Comparison of ENCODE assay signal across 28 cellular contexts in genomic region chr5:148681157-148682131, GRCh38. TPM values are rescaled to one million over a fixed set of nuclear protein-coding genes. Genes with fewer than 3 reads are reported as not detected.
"Had no signal": no experiment of that assay in that cellular context is flagged by ENCODE, and none has a peak within 500 bp of the region (broad histone marks: within the 10 kb centered on the region; RNA-seq: fewer than 3 reads in every experiment).

No MANE protein-coding gene starts in this region.

- H3K4me1 ChIP-seq: adrenal gland had no signal

- H3K4me3 ChIP-seq: adrenal gland had no signal

- H3K9me3 ChIP-seq: adrenal gland had no signal

- H3K27ac ChIP-seq: adrenal gland had no signal

- FAIRE-seq: RCC 7860 had no signal

- ATAC-seq: activated CD8-positive, alpha-beta T cell treated with anti-CD3 and anti-CD28 coated beads, Interleukin-2, amount 10 ng/mL, durations not matched to agents 7 days and 5 days; PC-3; T-cell had no signal

- H3K27me3 ChIP-seq: adrenal gland had no signal

- DNase-seq: activated CD4-positive, alpha-beta T cell treated with anti-CD3 and anti-CD28 coated beads for 48 hours; activated CD4-positive, alpha-beta T cell treated with anti-CD3 and anti-CD28 coated beads, Interleukin-2, amount 50 U/mL, for 4 hours; activated CD4-positive, CD25-positive, alpha-beta regulatory T cell treated with anti-CD3 and anti-CD28 coated beads, Interleukin-2, amount 50 U/mL, for 72 hours; activated CD8-positive, alpha-beta memory T cell treated with anti-CD3 and anti-CD28 coated beads, Interleukin-2, amount 50 U/mL, for 48 hours; activated CD8-positive, alpha-beta T cell treated with anti-CD3 and anti-CD28 coated beads, Interleukin-2, amount 10 ng/mL, durations not matched to agents 7 days and 5 days; activated naive CD4-positive, alpha-beta T cell treated with anti-CD3 and anti-CD28 coated beads, Interleukin-2, amount 50 U/mL, for 16 hours; activated naive CD8-positive, alpha-beta T cell treated with anti-CD3 and anti-CD28 coated beads, Interleukin-2, amount 10 ng/mL, durations not matched to agents 7 days and 5 days; activated T-cell treated with anti-CD3 and anti-CD28 coated beads, Interleukin-2, amount 50 U/mL, for 1 hour; adrenal gland; anterior cingulate cortex; caudate nucleus; Kasumi-1; KBM-7; NCI-H146; NCI-H187 treated with DMSO at 0.1 percent for 48 hours; NCI-H2081 treated with DMSO at 0.1 percent for 48 hours; NCI-H2171; NCI-H2227 treated with DMSO at 0.1 percent for 48 hours; NCI-H446 treated with DMSO at 0.1 percent for 48 hours; NCI-H524 treated with DMSO at 0.1 percent for 48 hours; NCI-H748 treated with DMSO at 0.1 percent for 48 hours; PC-3; SHP77 treated with DMSO at 0.1 percent for 48 hours; T-cell; T-helper 2 cell; T1000 had no signal

- H3K36me3 ChIP-seq: adrenal gland had no signal

RNA-seq across cellular contexts. Expression of gene HTR4, which starts 27.1 kb away (rescaled TPM):
- total RNA-seq: activated CD8-positive, alpha-beta T cell treated with anti-CD3 and anti-CD28 coated beads, Interleukin-2, amount 10 ng/mL, durations not matched to agents 7 days and 5 days; activated naive CD8-positive, alpha-beta T cell treated with anti-CD3 and anti-CD28 coated beads, Interleukin-2, amount 10 ng/mL, durations not matched to agents 7 days and 5 days; PC-3; SK-MEL-5; T-cell had no signal
